In the genomic region with DNA sequence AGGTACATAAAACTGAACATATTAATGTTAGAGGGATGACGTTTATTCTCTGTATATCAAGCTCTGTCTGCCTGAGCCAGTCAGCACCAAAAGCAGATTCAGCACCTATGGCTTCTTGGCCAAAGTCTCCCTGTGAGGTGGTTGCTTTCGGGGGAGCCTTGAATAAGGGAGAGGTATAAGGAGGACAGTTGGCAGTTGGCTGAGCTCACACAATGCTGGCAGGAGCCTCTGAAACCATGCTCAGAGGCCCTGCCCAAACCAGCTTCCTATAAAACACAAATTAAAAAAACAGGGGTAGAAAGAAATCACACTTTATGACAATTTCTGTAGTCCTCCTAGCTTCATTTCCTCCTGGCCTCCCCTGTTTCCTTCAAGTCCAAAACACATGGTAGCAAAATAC, we compare ENCODE assay signal across 11 cellular contexts. TPM values are rescaled to one million over a fixed set of nuclear protein-coding genes. Genes with fewer than 3 reads are reported as not detected.
DNase-seq lines count a peak whose midpoint lies in the region; ATAC-seq and TF ChIP-seq lines count a peak whose summit lies in the region.
"Had no signal": no experiment of that assay in that cellular context is flagged by ENCODE, and none has a peak within 500 bp of the region (broad histone marks: within the 10 kb centered on the region; RNA-seq: fewer than 3 reads in every experiment).

No MANE protein-coding gene starts in this region.

- H3K9ac ChIP-seq in skeletal muscle tissue (ENCODE audit: low read depth in 1 of 3, low read length in 3 of 3), result no peak overlapping the region

- CTCF ChIA-PET in HEK293 (lab: Yijun Ruan, JAX), result interaction anchor here (0.6 kb wide), 1 partner anchor 16 kb away, joined by 3 read pairs; no protein-coding TSS in a partner anchor

- in situ Hi-C loops in brain microvascular endothelial cell (cut with HindIII; ENCODE audit: low pct_ligation_motif_present, low sequenced_read_pairs), result no loop called here

- peak overlapping the region; percentile 88 for H3K27ac ChIP-seq in HEK293 (ENCODE audit: extremely low read depth, low read depth, low read length)
- H3K27ac ChIP-seq in foreskin keratinocyte, result peak overlapping the region; percentile 91
- H3K27ac ChIP-seq in skeletal muscle tissue (ENCODE audit: low read depth, low read length), result peak overlapping the region; percentile 33
- no peak overlapping the region for H3K27ac ChIP-seq in brain microvascular endothelial cell

- H3K27me3 Mint-ChIP-seq in T-helper 2 cell treated with Interferon-gamma antibody and Interleukin-4, amounts not matched to agents 5 μg/mL and 100 μg/mL, for 36 hours (ENCODE audit: low read depth), result no peaks in the 10 kb centered on the region

- POLR2A ChIA-PET in HEK293 (lab: Yijun Ruan, JAX), result no interaction called here

- peaks cover 62% of the 10 kb centered on the region for H3K36me3 Mint-ChIP-seq in T-helper 2 cell treated with Interferon-gamma antibody and Interleukin-4, amounts not matched to agents 5 μg/mL and 100 μg/mL, for 36 hours (ENCODE audit: low read depth)

- H3K9me3 ChIP-seq in HEK293 (ENCODE audit: control insufficient read depth, insufficient read depth, low read depth, low read length) (no peaks in the 10 kb centered on the region), skeletal muscle tissue (ENCODE audit: control insufficient read depth in 3 of 3, low read length in 3 of 3) (no peaks in the 10 kb centered on the region)

- DNase-seq in T-helper 2 cell treated with Interferon-gamma antibody and Interleukin-4, amounts not matched to agents 5 μg/mL and 100 μg/mL, for 36 hours (ENCODE audit: low spot score), result no peak
- DNase-seq in foreskin keratinocyte (no peak), brain microvascular endothelial cell (no peak), RKO (ENCODE audit: low spot score) (no peak), SHP77 (lab: John Stamatoyannopoulos, UW) (no peak)
- DNase-seq: left cardiac atrium, NCI-H1048 had no signal

- peak overlapping the region; percentile 84 for H3K4me3 Mint-ChIP-seq in T-helper 2 cell treated with Interferon-gamma antibody and Interleukin-4, amounts not matched to agents 5 μg/mL and 100 μg/mL, for 36 hours

- H3K4me1 Mint-ChIP-seq in T-helper 2 cell treated with Interferon-gamma antibody and Interleukin-4, amounts not matched to agents 5 μg/mL and 100 μg/mL, for 36 hours (ENCODE audit: low read depth), result peaks cover 86% of the 10 kb centered on the region

- no peaks in the 10 kb centered on the region for H3K36me3 ChIP-seq in HEK293 (ENCODE audit: control insufficient read depth in 2 of 2, insufficient read depth in 1 of 2, low read length in 2 of 2)
- no peaks in the 10 kb centered on the region for H3K36me3 ChIP-seq in skeletal muscle tissue (ENCODE audit: control insufficient read depth in 3 of 3, insufficient read depth in 3 of 3, low read length in 3 of 3)
- H3K36me3 ChIP-seq in brain microvascular endothelial cell (replicated peaks), result no peaks in the 10 kb centered on the region

- peak overlapping the region; percentile 98 for H3K27ac Mint-ChIP-seq in T-helper 2 cell treated with Interferon-gamma antibody and Interleukin-4, amounts not matched to agents 5 μg/mL and 100 μg/mL, for 36 hours

- no peak overlapping the region for H3K4me3 ChIP-seq in HEK293 (ENCODE audit: low read depth, low read length)
- no peak overlapping the region for H3K4me3 ChIP-seq in skeletal muscle tissue (ENCODE audit: low read length in 3 of 3)
- H3K4me3 ChIP-seq in brain microvascular endothelial cell (ENCODE audit: low read depth, low read length), result no peak overlapping the region

- no peaks in the 10 kb centered on the region for H3K9me3 Mint-ChIP-seq in T-helper 2 cell treated with Interferon-gamma antibody and Interleukin-4, amounts not matched to agents 5 μg/mL and 100 μg/mL, for 36 hours

- H3K27me3 ChIP-seq in foreskin keratinocyte (no peaks in the 10 kb centered on the region), skeletal muscle tissue (ENCODE audit: control insufficient read depth in 3 of 3, insufficient read depth in 3 of 3, low read length in 3 of 3) (no peaks in the 10 kb centered on the region), brain microvascular endothelial cell (replicated peaks) (no peaks in the 10 kb centered on the region)

- TF ChIP-seq CTCF in HEK293 (tag by site-specific recombination; IDR thresholded peaks at IDR 0.05) (no peak), foreskin keratinocyte (conservative IDR thresholded peaks at IDR 0.05) (no peak), brain microvascular endothelial cell (IDR thresholded peaks at IDR 0.05; ENCODE audit: low read depth, low read length, missing control alignments) (no peak)

- H3K4me1 ChIP-seq in HEK293 (ENCODE audit: control insufficient read depth, insufficient read depth, low read length) (peaks cover 24% of the 10 kb centered on the region), foreskin keratinocyte (peaks cover 21% of the 10 kb centered on the region), skeletal muscle tissue (ENCODE audit: control insufficient read depth in 3 of 3, insufficient read depth in 3 of 3, low read length in 3 of 3) (peaks cover 41 to 44% (median 41%) of the 10 kb centered on the region in 3 donors)

- ATAC-seq in foreskin keratinocyte, result no peak
- ATAC-seq in GM21390 (IDR thresholded peaks at IDR 0.05; ENCODE audit: unreplicated experiment), result no peak
- ATAC-seq: HCT116 had no signal

TF ChIP-seq in HEK293, 187 proteins besides CTCF, POLR2A, EP300 and RAD21 (continues in another document):
- TF ChIP-seq KLF16 (tag by site-specific recombination; IDR thresholded peaks at IDR 0.05) (no peak), YY2 (tag by site-specific recombination; IDR thresholded peaks at IDR 0.05) (no peak), ZNF777 (tag by site-specific recombination; IDR thresholded peaks at IDR 0.05; ENCODE audit: borderline replicate concordance) (no peak), ZNF280D (tag by site-specific recombination; IDR thresholded peaks at IDR 0.05) (no peak), ZNF76 (tag by site-specific recombination; IDR thresholded peaks at IDR 0.05; ENCODE audit: borderline replicate concordance, low read depth) (no peak)
- TF ChIP-seq, protein P1, sequence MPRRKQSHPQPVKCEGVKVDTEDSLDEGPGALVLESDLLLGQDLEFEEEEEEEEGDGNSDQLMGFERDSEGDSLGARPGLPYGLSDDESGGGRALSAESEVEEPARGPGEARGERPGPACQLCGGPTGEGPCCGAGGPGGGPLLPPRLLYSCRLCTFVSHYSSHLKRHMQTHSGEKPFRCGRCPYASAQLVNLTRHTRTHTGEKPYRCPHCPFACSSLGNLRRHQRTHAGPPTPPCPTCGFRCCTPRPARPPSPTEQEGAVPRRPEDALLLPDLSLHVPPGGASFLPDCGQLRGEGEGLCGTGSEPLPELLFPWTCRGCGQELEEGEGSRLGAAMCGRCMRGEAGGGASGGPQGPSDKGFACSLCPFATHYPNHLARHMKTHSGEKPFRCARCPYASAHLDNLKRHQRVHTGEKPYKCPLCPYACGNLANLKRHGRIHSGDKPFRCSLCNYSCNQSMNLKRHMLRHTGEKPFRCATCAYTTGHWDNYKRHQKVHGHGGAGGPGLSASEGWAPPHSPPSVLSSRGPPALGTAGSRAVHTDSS (tag by site-specific recombination; IDR thresholded peaks at IDR 0.05), result no peak
- TF ChIP-seq, protein P2, sequence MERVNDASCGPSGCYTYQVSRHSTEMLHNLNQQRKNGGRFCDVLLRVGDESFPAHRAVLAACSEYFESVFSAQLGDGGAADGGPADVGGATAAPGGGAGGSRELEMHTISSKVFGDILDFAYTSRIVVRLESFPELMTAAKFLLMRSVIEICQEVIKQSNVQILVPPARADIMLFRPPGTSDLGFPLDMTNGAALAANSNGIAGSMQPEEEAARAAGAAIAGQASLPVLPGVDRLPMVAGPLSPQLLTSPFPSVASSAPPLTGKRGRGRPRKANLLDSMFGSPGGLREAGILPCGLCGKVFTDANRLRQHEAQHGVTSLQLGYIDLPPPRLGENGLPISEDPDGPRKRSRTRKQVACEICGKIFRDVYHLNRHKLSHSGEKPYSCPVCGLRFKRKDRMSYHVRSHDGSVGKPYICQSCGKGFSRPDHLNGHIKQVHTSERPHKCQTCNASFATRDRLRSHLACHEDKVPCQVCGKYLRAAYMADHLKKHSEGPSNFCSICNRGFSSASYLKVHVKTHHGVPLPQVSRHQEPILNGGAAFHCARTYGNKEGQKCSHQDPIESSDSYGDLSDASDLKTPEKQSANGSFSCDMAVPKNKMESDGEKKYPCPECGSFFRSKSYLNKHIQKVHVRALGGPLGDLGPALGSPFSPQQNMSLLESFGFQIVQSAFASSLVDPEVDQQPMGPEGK (tag by site-specific recombination; IDR thresholded peaks at IDR 0.05), result no peak
- TF ChIP-seq, protein P3, sequence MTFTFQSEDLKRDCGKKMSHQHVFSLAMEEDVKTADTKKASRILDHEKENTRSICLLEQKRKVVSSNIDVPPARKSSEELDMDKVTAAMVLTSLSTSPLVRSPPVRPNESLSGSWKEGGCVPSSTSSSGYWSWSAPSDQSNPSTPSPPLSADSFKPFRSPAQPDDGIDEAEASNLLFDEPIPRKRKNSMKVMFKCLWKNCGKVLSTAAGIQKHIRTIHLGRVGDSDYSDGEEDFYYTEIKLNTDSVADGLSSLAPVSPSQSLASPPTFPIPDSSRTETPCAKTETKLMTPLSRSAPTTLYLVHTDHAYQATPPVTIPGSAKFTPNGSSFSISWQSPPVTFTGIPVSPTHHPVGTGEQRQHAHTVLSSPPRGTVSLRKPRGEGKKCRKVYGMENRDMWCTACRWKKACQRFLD (tag by site-specific recombination; IDR thresholded peaks at IDR 0.05), result no peak

RNA-seq across cellular contexts. Expression of gene ARHGEF3, which starts 18.8 kb away (rescaled TPM):
- 28.1 and 46.1 TPM in 2 replicates for total RNA-seq in foreskin keratinocyte
- 10.5 and 18.4 TPM in 2 replicates for polyA plus RNA-seq in foreskin keratinocyte
- 32.9 TPM for total RNA-seq in skeletal muscle tissue
